ENCODE assay signal across 13 cellular contexts in genomic region chr2:130543785-130544528, GRCh38. TPM values are rescaled to one million over a fixed set of nuclear protein-coding genes. Genes with fewer than 3 reads are reported as not detected.
"Had no signal": no experiment of that assay in that cellular context is flagged by ENCODE, and none has a peak within 500 bp of the region (broad histone marks: within the 10 kb centered on the region; RNA-seq: fewer than 3 reads in every experiment).

No MANE protein-coding gene starts in this region.

RNA-seq across cellular contexts. Expression of gene CFC1B, which starts 22.9 kb away (rescaled TPM):
- total RNA-seq: chondrocyte, dermis microvascular lymphatic vessel endothelial cell, esophagus muscularis mucosa, fibroblast of villous mesenchyme, gastrocnemius medialis, lower leg skin, mucosa of descending colon, occipital lobe, renal cortical epithelial cell, sigmoid colon had no signal
- polyA plus RNA-seq: immature natural killer cell, keratinocyte, sigmoid colon, thymus had no signal

RNA-seq across cellular contexts. Expression of gene POTEI, which starts 34.8 kb away (rescaled TPM):
- total RNA-seq: esophagus muscularis mucosa, fibroblast of villous mesenchyme, gastrocnemius medialis, lower leg skin, occipital lobe, renal cortical epithelial cell, sigmoid colon had no signal
- polyA plus RNA-seq: immature natural killer cell, keratinocyte had no signal

RNA-seq across cellular contexts. Expression of gene CFC1, which starts 55.4 kb away (rescaled TPM):
- total RNA-seq: chondrocyte, dermis microvascular lymphatic vessel endothelial cell, esophagus muscularis mucosa, fibroblast of villous mesenchyme, gastrocnemius medialis, lower leg skin, occipital lobe, renal cortical epithelial cell, sigmoid colon had no signal
- polyA plus RNA-seq: keratinocyte had no signal
